Comparison of ENCODE assay signal across 1 cellular context in the genomic region with DNA sequence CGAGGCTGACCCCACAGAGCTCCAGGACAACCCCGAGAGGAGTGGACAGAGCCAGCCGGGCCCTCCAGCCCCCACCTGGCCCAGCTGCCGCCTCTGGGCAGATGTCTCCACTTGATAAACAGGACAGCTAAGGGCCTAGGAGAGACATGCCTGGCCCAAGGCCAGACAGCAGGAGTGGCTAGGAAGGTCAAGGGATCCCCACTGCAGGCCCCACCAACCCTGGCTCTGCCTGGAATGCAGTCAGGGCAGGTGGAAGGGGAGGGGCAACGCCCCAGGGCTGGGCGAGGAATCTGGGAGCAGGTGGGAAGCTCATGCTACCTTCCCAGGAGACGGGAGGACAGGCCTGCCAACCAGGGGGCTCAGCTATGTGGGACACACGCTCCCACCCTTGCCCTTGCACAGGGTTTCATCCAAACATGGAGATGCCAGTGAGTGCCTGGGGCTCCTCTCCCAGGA.
TF ChIP-seq lines count a peak whose summit lies in the region.

No MANE protein-coding gene starts in this region.

TF ChIP-seq in K562, 482 proteins besides CTCF, POLR2A, EP300 and RAD21 (continues in another document):
- TF ChIP-seq FOXA1 (IDR thresholded peaks at IDR 0.05; ENCODE audit: borderline replicate concordance) (no peak), MAFK (IDR thresholded peaks at IDR 0.05; ENCODE audit: low read length) (no peak), ZNF644 (tag; IDR thresholded peaks at IDR 0.05; ENCODE audit: low read depth) (0 out of 2 replicates have a peak, but pooled peaks have one; percentile 22), TEAD1 (CRISPR knock-in tag; IDR thresholded peaks at IDR 0.05) (peak in 1 of 2 experiments; percentile 71; a peak in 2 of 4 replicates), ZNF347 (CRISPR knock-in tag; IDR thresholded peaks at IDR 0.05; ENCODE audit: low read depth) (no peak), ZEB2 (IDR thresholded peaks at IDR 0.05) (peak; percentile 26; the same call in 1 of the 2 replicates), NR2C1 (IDR thresholded peaks at IDR 0.05) (0 out of 2 replicates have a peak, but pooled peaks have one; percentile 7), NR2C1 (tag; IDR thresholded peaks at IDR 0.05) (no peak), ZNF780A (CRISPR knock-in tag; IDR thresholded peaks at IDR 0.05) (no peak), SRSF3 (IDR thresholded peaks at IDR 0.05; ENCODE audit: insufficient read depth, low read length) (peak; percentile 78; the same call in 1 of the 2 replicates), ETV5 (CRISPR knock-in tag; IDR thresholded peaks at IDR 0.05; ENCODE audit: low read depth) (no peak), ZC3H8 (IDR thresholded peaks at IDR 0.05) (no peak), SMC3 (conservative IDR thresholded peaks at IDR 0.05; ENCODE audit: insufficient read depth, low read depth, low read length) (0 out of 2 replicates have a peak, but pooled peaks have one; percentile 2), RCOR1 (IDR thresholded peaks at IDR 0.05; ENCODE audit: borderline replicate concordance in 1 of 2, low read depth in 2 of 2, low read length in 2 of 2) (peak in 1 of 2 experiments; percentile 74; a peak in 1 of 4 replicates), RBM39 (optimal IDR thresholded peaks at IDR 0.05; ENCODE audit: low read depth, low read length) (no peak), NR2C2 (CRISPR knock-in tag; IDR thresholded peaks at IDR 0.05) (no peak; the same call in 1 of the 2 replicates), NR2C2 (tag; IDR thresholded peaks at IDR 0.05) (peak; percentile 70; the same call in 1 of the 2 replicates), ZNF696 (CRISPR knock-in tag; conservative IDR thresholded peaks at IDR 0.05) (no peak), NONO (IDR thresholded peaks at IDR 0.05; ENCODE audit: low read depth in 2 of 2, low read length in 1 of 2) (0 out of 4 replicates have a peak, but pooled peaks of 1 of the 2 experiments have one; percentile 58), NFATC3 (IDR thresholded peaks at IDR 0.05) (no peak), ZNF212 (CRISPR knock-in tag; IDR thresholded peaks at IDR 0.05) (no peak), ZNF124 (CRISPR knock-in tag; IDR thresholded peaks at IDR 0.05) (peak; percentile 64; the same call in 1 of the 2 replicates), NFIC (IDR thresholded peaks at IDR 0.05) (peak; percentile 95), ZBTB17 (CRISPR knock-in tag; IDR thresholded peaks at IDR 0.05) (peak; percentile 14; the same call in 1 of the 2 replicates), CBFA2T2 (conservative IDR thresholded peaks at IDR 0.05) (peak; percentile 89), KLF16 (IDR thresholded peaks at IDR 0.05) (peak; percentile 54; the same call in 1 of the 2 replicates), MTA2 (IDR thresholded peaks at IDR 0.05; ENCODE audit: low read depth) (peak; percentile 78), PHB2 (IDR thresholded peaks at IDR 0.05; ENCODE audit: low read depth) (peak; percentile 58; the same call in 1 of the 2 replicates), WHSC1 (IDR thresholded peaks at IDR 0.05; ENCODE audit: low read length) (no peak), GATAD2B (IDR thresholded peaks at IDR 0.05; ENCODE audit: borderline replicate concordance) (peak; percentile 24; the same call in 1 of the 2 replicates), TFAM (CRISPR knock-in tag; conservative IDR thresholded peaks at IDR 0.05) (no peak), SMAD4 (CRISPR knock-in tag; conservative IDR thresholded peaks at IDR 0.05) (peak; percentile 78; the same call in 1 of the 2 replicates), HMGN3 (IDR thresholded peaks at IDR 0.05; ENCODE audit: borderline replicate concordance, extremely low read depth, insufficient read length, low read depth, low read length) (peak; percentile 65)
- TF ChIP-seq, protein P1, sequence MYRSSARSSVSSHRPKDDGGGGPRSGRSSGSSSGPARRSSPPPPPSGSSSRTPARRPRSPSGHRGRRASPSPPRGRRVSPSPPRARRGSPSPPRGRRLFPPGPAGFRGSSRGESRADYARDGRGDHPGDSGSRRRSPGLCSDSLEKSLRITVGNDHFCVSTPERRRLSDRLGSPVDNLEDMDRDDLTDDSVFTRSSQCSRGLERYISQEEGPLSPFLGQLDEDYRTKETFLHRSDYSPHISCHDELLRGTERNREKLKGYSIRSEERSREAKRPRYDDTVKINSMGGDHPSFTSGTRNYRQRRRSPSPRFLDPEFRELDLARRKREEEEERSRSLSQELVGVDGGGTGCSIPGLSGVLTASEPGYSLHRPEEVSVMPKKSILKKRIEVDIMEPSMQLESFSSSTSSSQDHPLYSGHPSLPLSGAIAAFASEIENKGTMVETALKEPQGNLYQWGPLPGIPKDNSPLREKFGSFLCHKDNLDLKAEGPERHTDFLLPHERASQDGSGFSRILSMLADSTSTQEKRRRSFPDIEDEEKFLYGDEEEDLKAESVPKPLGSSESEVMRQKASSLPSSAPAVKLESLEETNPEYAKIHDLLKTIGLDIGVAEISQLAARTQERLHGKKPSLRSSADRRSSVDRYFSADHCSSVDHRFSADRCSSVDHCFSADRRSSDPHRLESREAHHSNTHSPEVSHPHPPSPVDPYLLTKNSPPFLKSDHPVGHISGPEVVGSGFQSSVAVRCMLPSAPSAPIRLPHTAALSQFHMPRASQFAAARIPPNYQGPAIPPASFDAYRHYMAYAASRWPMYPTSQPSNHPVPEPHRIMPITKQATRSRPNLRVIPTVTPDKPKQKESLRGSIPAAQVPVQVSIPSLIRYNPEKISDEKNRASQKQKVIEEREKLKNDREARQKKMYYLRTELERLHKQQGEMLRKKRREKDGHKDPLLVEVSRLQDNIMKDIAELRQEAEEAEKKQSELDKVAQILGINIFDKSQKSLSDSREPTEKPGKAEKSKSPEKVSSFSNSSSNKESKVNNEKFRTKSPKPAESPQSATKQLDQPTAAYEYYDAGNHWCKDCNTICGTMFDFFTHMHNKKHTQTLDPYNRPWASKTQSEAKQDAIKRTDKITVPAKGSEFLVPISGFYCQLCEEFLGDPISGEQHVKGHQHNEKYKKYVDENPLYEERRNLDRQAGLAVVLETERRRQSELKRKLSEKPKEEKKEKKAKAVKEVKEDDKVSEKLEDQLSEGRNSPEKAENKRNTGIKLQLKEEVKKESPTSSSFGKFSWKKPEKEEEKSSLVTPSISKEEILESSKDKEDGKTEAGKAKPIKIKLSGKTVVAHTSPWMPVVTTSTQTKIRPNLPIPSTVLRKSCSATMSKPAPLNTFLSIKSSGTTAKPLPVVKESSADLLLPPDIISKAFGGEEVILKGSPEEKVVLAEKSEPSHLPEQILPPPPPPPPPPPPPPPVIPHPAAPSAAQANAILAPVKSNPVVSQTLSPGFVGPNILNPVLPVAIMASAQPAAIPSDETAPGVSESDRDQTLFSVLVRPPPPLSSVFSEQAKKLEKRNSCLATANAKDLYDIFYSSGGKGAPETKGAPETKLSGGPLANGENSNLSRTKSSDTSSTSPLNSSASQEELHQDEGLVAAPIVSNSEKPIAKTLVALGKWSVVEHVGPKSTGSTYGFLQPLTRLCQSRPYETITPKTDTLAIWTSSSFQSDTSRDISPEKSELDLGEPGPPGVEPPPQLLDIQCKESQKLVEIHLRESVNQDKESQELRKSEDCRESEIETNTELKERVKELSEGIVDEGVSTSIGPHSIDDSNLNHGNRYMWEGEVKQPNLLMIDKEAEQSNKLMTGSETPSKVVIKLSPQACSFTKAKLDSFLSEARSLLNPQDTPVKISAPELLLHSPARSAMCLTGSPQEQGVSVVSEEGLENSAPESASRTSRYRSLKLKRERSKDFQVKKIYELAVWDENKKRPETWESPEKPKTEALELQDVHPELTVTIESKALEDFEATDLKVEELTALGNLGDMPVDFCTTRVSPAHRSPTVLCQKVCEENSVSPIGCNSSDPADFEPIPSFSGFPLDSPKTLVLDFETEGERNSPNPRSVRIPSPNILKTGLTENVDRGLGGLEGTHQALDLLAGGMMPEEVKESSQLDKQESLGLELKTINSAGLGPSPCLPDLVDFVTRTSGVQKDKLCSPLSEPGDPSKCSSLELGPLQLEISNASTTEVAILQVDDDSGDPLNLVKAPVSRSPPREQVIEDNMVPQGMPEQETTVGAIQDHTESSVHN (IDR thresholded peaks at IDR 0.05; ENCODE audit: borderline replicate concordance in 1 of 2, low read depth in 1 of 2), result no peak
- TF ChIP-seq, protein P2, sequence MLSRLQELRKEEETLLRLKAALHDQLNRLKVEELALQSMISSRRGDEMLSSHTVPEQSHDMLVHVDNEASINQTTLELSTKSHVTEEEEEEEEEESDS (CRISPR knock-in tag; IDR thresholded peaks at IDR 0.05), result no peak
- TF ChIP-seq, protein P3, sequence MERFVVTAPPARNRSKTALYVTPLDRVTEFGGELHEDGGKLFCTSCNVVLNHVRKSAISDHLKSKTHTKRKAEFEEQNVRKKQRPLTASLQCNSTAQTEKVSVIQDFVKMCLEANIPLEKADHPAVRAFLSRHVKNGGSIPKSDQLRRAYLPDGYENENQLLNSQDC (CRISPR knock-in tag; IDR thresholded peaks at IDR 0.05), result no peak
- TF ChIP-seq, protein P4, sequence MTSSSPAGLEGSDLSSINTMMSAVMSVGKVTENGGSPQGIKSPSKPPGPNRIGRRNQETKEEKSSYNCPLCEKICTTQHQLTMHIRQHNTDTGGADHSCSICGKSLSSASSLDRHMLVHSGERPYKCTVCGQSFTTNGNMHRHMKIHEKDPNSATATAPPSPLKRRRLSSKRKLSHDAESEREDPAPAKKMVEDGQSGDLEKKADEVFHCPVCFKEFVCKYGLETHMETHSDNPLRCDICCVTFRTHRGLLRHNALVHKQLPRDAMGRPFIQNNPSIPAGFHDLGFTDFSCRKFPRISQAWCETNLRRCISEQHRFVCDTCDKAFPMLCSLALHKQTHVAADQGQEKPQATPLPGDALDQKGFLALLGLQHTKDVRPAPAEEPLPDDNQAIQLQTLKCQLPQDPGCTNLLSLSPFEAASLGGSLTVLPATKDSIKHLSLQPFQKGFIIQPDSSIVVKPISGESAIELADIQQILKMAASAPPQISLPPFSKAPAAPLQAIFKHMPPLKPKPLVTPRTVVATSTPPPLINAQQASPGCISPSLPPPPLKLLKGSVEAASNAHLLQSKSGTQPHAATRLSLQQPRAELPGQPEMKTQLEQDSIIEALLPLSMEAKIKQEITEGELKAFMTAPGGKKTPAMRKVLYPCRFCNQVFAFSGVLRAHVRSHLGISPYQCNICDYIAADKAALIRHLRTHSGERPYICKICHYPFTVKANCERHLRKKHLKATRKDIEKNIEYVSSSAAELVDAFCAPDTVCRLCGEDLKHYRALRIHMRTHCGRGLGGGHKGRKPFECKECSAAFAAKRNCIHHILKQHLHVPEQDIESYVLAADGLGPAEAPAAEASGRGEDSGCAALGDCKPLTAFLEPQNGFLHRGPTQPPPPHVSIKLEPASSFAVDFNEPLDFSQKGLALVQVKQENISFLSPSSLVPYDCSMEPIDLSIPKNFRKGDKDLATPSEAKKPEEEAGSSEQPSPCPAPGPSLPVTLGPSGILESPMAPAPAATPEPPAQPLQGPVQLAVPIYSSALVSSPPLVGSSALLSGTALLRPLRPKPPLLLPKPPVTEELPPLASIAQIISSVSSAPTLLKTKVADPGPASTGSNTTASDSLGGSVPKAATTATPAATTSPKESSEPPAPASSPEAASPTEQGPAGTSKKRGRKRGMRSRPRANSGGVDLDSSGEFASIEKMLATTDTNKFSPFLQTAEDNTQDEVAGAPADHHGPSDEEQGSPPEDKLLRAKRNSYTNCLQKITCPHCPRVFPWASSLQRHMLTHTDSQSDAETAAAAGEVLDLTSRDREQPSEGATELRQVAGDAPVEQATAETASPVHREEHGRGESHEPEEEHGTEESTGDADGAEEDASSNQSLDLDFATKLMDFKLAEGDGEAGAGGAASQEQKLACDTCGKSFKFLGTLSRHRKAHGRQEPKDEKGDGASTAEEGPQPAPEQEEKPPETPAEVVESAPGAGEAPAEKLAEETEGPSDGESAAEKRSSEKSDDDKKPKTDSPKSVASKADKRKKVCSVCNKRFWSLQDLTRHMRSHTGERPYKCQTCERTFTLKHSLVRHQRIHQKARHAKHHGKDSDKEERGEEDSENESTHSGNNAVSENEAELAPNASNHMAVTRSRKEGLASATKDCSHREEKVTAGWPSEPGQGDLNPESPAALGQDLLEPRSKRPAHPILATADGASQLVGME (CRISPR knock-in tag; IDR thresholded peaks at IDR 0.05), result peak; percentile 3; the same call in 1 of the 2 replicates
- TF ChIP-seq, protein P5, sequence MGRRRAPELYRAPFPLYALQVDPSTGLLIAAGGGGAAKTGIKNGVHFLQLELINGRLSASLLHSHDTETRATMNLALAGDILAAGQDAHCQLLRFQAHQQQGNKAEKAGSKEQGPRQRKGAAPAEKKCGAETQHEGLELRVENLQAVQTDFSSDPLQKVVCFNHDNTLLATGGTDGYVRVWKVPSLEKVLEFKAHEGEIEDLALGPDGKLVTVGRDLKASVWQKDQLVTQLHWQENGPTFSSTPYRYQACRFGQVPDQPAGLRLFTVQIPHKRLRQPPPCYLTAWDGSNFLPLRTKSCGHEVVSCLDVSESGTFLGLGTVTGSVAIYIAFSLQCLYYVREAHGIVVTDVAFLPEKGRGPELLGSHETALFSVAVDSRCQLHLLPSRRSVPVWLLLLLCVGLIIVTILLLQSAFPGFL (CRISPR knock-in tag; IDR thresholded peaks at IDR 0.05), result 0 out of 2 replicates have a peak, but pooled peaks have one; percentile 62
- TF ChIP-seq, protein P6, sequence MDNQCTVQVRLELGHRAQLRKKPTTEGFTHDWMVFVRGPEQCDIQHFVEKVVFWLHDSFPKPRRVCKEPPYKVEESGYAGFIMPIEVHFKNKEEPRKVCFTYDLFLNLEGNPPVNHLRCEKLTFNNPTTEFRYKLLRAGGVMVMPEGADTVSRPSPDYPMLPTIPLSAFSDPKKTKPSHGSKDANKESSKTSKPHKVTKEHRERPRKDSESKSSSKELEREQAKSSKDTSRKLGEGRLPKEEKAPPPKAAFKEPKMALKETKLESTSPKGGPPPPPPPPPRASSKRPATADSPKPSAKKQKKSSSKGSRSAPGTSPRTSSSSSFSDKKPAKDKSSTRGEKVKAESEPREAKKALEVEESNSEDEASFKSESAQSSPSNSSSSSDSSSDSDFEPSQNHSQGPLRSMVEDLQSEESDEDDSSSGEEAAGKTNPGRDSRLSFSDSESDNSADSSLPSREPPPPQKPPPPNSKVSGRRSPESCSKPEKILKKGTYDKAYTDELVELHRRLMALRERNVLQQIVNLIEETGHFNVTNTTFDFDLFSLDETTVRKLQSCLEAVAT (IDR thresholded peaks at IDR 0.05), result no peak
- TF ChIP-seq, protein P7, sequence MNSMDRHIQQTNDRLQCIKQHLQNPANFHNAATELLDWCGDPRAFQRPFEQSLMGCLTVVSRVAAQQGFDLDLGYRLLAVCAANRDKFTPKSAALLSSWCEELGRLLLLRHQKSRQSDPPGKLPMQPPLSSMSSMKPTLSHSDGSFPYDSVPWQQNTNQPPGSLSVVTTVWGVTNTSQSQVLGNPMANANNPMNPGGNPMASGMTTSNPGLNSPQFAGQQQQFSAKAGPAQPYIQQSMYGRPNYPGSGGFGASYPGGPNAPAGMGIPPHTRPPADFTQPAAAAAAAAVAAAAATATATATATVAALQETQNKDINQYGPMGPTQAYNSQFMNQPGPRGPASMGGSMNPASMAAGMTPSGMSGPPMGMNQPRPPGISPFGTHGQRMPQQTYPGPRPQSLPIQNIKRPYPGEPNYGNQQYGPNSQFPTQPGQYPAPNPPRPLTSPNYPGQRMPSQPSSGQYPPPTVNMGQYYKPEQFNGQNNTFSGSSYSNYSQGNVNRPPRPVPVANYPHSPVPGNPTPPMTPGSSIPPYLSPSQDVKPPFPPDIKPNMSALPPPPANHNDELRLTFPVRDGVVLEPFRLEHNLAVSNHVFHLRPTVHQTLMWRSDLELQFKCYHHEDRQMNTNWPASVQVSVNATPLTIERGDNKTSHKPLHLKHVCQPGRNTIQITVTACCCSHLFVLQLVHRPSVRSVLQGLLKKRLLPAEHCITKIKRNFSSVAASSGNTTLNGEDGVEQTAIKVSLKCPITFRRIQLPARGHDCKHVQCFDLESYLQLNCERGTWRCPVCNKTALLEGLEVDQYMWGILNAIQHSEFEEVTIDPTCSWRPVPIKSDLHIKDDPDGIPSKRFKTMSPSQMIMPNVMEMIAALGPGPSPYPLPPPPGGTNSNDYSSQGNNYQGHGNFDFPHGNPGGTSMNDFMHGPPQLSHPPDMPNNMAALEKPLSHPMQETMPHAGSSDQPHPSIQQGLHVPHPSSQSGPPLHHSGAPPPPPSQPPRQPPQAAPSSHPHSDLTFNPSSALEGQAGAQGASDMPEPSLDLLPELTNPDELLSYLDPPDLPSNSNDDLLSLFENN (IDR thresholded peaks at IDR 0.05; ENCODE audit: low read depth in 2 of 2, low read length in 2 of 2), result peak in 1 of 2 experiments; percentile 62; a peak in 1 of 4 replicates
